Comparison of ENCODE assay signal across 8 cellular contexts in genomic region chr19:13208131-13208963, GRCh38. TPM values are rescaled to one million over a fixed set of nuclear protein-coding genes. Genes with fewer than 3 reads are reported as not detected.
A peak's percentile ranks its signal among the peaks of the same experiment; 100 is the strongest.
DNase-seq lines count a peak whose midpoint lies in the region; ATAC-seq and TF ChIP-seq lines count a peak whose summit lies in the region.

No MANE protein-coding gene starts in this region.

- TF ChIP-seq POLR2A in GM19193 (IDR thresholded peaks at IDR 0.05; ENCODE audit: extremely low read depth, insufficient read depth, insufficient read length) (peak; percentile 46), testis (IDR thresholded peaks at IDR 0.05) (no peak), erythroblast (IDR thresholded peaks at IDR 0.05; ENCODE audit: low read length) (no peak)

- 78 to 93% methylated on average over 5 to 43 of the region's 49 CpGs for WGBS in endodermal cell (ENCODE audit: insufficient coverage in 1 of 2, insufficient read length in 1 of 2), 2 experiments
- WGBS in testis, 2 donors = 2 to 57% methylated on average over 13 to 43 of the region's 49 CpGs

- no peaks in the 10 kb centered on the region for H3K36me3 ChIP-seq in endodermal cell (ENCODE audit: control insufficient read depth, insufficient read depth, low read length)
- H3K36me3 ChIP-seq in testis (ENCODE audit: low read depth, missing control alignments) = no peaks in the 10 kb centered on the region

- no peak overlapping the region for H3K9ac ChIP-seq in endodermal cell (ENCODE audit: extremely low read depth, low read length, poor library complexity, severe bottlenecking)

- DNase-seq in HS-5 (ENCODE audit: low read depth) (peak; percentile 25), endodermal cell (peak; percentile 55), testis (peak; percentile 39), erythroblast (lab: John Stamatoyannopoulos, UW) (no peak)
- peak; percentile 54 to 59 for DNase-seq in activated CD4-positive, alpha-beta T cell treated with anti-CD3 and anti-CD28 coated beads, Interleukin-2, amount 50 U/mL, for 4 hours

- H3K4me1 ChIP-seq in endodermal cell (ENCODE audit: control insufficient read depth, insufficient read depth, low read length) (no peaks in the 10 kb centered on the region), testis (no peaks in the 10 kb centered on the region)

- H3K27ac ChIP-seq in endodermal cell (ENCODE audit: low read depth, low read length) (peak overlapping the region; percentile 60), testis (peak overlapping the region; percentile 24 to 66)

- H3K4me1 Mint-ChIP-seq in endodermal cell (no peaks in the 10 kb centered on the region), nephron (peaks cover 13% of the 10 kb centered on the region)

- no peak for ATAC-seq in HG03457 (IDR thresholded peaks at IDR 0.05; ENCODE audit: unreplicated experiment)

- H3K36me3 Mint-ChIP-seq in endodermal cell (ENCODE audit: low read depth) (no peaks in the 10 kb centered on the region), nephron (ENCODE audit: low read depth) (no peaks in the 10 kb centered on the region)

- H3K9me3 ChIP-seq in endodermal cell (ENCODE audit: control insufficient read depth, low read length) (no peaks in the 10 kb centered on the region), testis (no peaks in the 10 kb centered on the region)

- H3K4me3 Mint-ChIP-seq in endodermal cell (no peak overlapping the region), nephron (peak overlapping the region; percentile 71 to 84 (median 78))

- H3K4me3 ChIP-seq in endodermal cell (ENCODE audit: low read length) (no peak overlapping the region), testis (peak overlapping the region; percentile 42 to 51)

- H3K27me3 Mint-ChIP-seq in endodermal cell (ENCODE audit: insufficient read depth) = no peaks in the 10 kb centered on the region
- H3K27me3 Mint-ChIP-seq in nephron (ENCODE audit: low read depth) = no peaks in the 10 kb centered on the region

- no peak for TF ChIP-seq CTCF in endodermal cell (conservative IDR thresholded peaks at IDR 0.05)
- TF ChIP-seq CTCF in nephron (IDR thresholded peaks at IDR 0.05; ENCODE audit: unreplicated experiment in 3 of 3) = no peak
- no peak for TF ChIP-seq CTCF in testis (IDR thresholded peaks at IDR 0.05)

- intact Hi-C loops in testis (cut with DNase I; ENCODE audit: low total_unique reads) = no loop called here

- H3K27me3 ChIP-seq in endodermal cell (ENCODE audit: control insufficient read depth, insufficient read depth, low read length, poor library complexity, severe bottlenecking) = no peaks in the 10 kb centered on the region
- H3K27me3 ChIP-seq in testis = no peaks in the 10 kb centered on the region

- H3K9me3 Mint-ChIP-seq in endodermal cell = no peaks in the 10 kb centered on the region
- H3K9me3 Mint-ChIP-seq in nephron = no peaks in the 10 kb centered on the region

- H3K27ac Mint-ChIP-seq in endodermal cell (no peak overlapping the region), nephron (peak overlapping the region; percentile 98 to 99 (median 98))

RNA-seq across cellular contexts. Expression of gene IER2, which starts 58.1 kb away (rescaled TPM):
- 10 to 100 TPM; 55.3 to 66.6 TPM for total RNA-seq in endodermal cell
- 51.9 TPM for polyA plus RNA-seq in endodermal cell (2013, experiment 1 of 2)
- polyA plus RNA-seq in endodermal cell (2013, experiment 2 of 2) = 52.6 TPM
- 10 to 100 TPM; 18.1 to 29.4 TPM for total RNA-seq in testis
- polyA plus RNA-seq in testis (ENCODE audit: insufficient read depth, low read depth, low replicate concordance) = 23.3 TPM

RNA-seq across cellular contexts. Expression of gene STX10, which starts 58.2 kb away (rescaled TPM):
- 10 to 100 TPM; 30.8 to 34.8 TPM for total RNA-seq in endodermal cell
- polyA plus RNA-seq in endodermal cell (2013, experiment 1 of 2) = 44.8 TPM
- 42.4 TPM for polyA plus RNA-seq in endodermal cell (2013, experiment 2 of 2)
- 10 to 100 TPM; 27.2 to 37.6 TPM for total RNA-seq in testis
- 18.1 TPM for polyA plus RNA-seq in testis (ENCODE audit: insufficient read depth, low read depth, low replicate concordance)

Comparison
In these comparisons a context has a peak if more than half of its experiments do, and no peak if none do; other contexts are left out.
1. DNase-seq: peak in HS-5 (single experiment), activated CD4-positive, alpha-beta T cell treated with anti-CD3 and anti-CD28 coated beads, Interleukin-2, amount 50 U/mL, for 4 hours (2 of 2), endodermal cell (single experiment) and testis (single experiment); none in erythroblast (0 of 2).